In genomic region chr3:9932843-9933560, GRCh38 we compare ENCODE assay signal across 1 cellular context.
A peak's percentile ranks its signal among the peaks of the same experiment; 100 is the strongest.
TF ChIP-seq lines count a peak whose summit lies in the region.

No MANE protein-coding gene starts in this region.

TF ChIP-seq in K562, 482 proteins besides CTCF, POLR2A, EP300 and RAD21 (continued from another document and continues in another):
- TF ChIP-seq WHSC1 (IDR thresholded peaks at IDR 0.05; ENCODE audit: low read length) (no peak), ZFP1 (CRISPR knock-in tag; IDR thresholded peaks at IDR 0.05) (no peak), TAF9B (IDR thresholded peaks at IDR 0.05; ENCODE audit: partially characterized antibody) (no peak), STAT5A (IDR thresholded peaks at IDR 0.05; ENCODE audit: borderline replicate concordance, low read length) (no peak), SMARCE1 (IDR thresholded peaks at IDR 0.05) (0 out of 2 replicates have a peak, but pooled peaks have one; percentile 15), MAFG (tag; conservative IDR thresholded peaks at IDR 0.05) (no peak), SMAD3 (CRISPR knock-in tag; conservative IDR thresholded peaks at IDR 0.05) (0 out of 2 replicates have a peak, but pooled peaks have one; percentile 41), BRF1 (IDR thresholded peaks at IDR 0.05; ENCODE audit: borderline replicate concordance, extremely low read depth, insufficient read length) (no peak), CHD4 (IDR thresholded peaks at IDR 0.05; ENCODE audit: insufficient read depth, insufficient replicate concordance, low read depth, low read length, poor library complexity, severe bottlenecking) (no peak), ZNF232 (CRISPR knock-in tag; IDR thresholded peaks at IDR 0.05) (peak; percentile 78), NUFIP1 (IDR thresholded peaks at IDR 0.05; ENCODE audit: partially characterized antibody) (no peak), CREB3L1 (IDR thresholded peaks at IDR 0.05; ENCODE audit: borderline replicate concordance, low read depth) (peak; percentile 90; the same call in 1 of the 2 replicates), MITF (IDR thresholded peaks at IDR 0.05) (peak; percentile 23; the same call in 1 of the 2 replicates), ZNF133 (CRISPR knock-in tag; IDR thresholded peaks at IDR 0.05) (no peak), STAT6 (CRISPR knock-in tag; IDR thresholded peaks at IDR 0.05) (peak; percentile 90; the same call in 1 of the 2 replicates), ZNF140 (CRISPR knock-in tag; IDR thresholded peaks at IDR 0.05) (no peak), RNF2 (IDR thresholded peaks at IDR 0.05) (peak; percentile 52; the same call in 1 of the 2 replicates), FOXK2 (conservative IDR thresholded peaks at IDR 0.05 in 1 of 2, IDR thresholded peaks at IDR 0.05 in 1 of 2; ENCODE audit: low read depth in 2 of 2) (no peak; a peak in 1 of 4 replicates), SPI1 (IDR thresholded peaks at IDR 0.05; ENCODE audit: borderline replicate concordance, low read depth, low read length) (no peak), ZNF384 (IDR thresholded peaks at IDR 0.05; ENCODE audit: low read depth, low read length) (no peak), ZNF12 (CRISPR knock-in tag; IDR thresholded peaks at IDR 0.05) (no peak; the same call in 1 of the 2 replicates), ZBTB43 (CRISPR knock-in tag; IDR thresholded peaks at IDR 0.05) (0 out of 2 replicates have a peak, but pooled peaks have one; percentile 54), L3MBTL2 (IDR thresholded peaks at IDR 0.05) (peak; percentile 94), MCM7 (IDR thresholded peaks at IDR 0.05) (no peak), CBX3 (IDR thresholded peaks at IDR 0.05; ENCODE audit: borderline replicate concordance in 1 of 2, low read length in 2 of 2) (no peak; a peak in 2 of 3 replicates), ERF (CRISPR knock-in tag; IDR thresholded peaks at IDR 0.05) (peak; percentile 82; the same call in 1 of the 2 replicates), ZBTB49 (CRISPR knock-in tag; IDR thresholded peaks at IDR 0.05; ENCODE audit: borderline replicate concordance) (no peak), PRPF4 (IDR thresholded peaks at IDR 0.05; ENCODE audit: insufficient read depth, low read depth, low read length, poor library complexity, severe bottlenecking) (peak; percentile 50), CHD7 (IDR thresholded peaks at IDR 0.05; ENCODE audit: low read depth, low read length) (no peak), SIN3A (IDR thresholded peaks at IDR 0.05; ENCODE audit: borderline replicate concordance in 2 of 2, control insufficient read depth in 1 of 2, low read depth in 2 of 2, low read length in 2 of 2) (0 out of 4 replicates have a peak, but pooled peaks of 1 of the 2 experiments have one; percentile 5), PREB (CRISPR knock-in tag; IDR thresholded peaks at IDR 0.05) (no peak), FUS (optimal IDR thresholded peaks at IDR 0.05; ENCODE audit: low read depth, low read length) (peak; percentile 32), YBX1 (IDR thresholded peaks at IDR 0.05) (no peak), GTF2F1 (IDR thresholded peaks at IDR 0.05; ENCODE audit: low read depth, low read length) (peak; percentile 76; the same call in 1 of the 2 replicates), STAT5B (CRISPR knock-in tag; IDR thresholded peaks at IDR 0.05) (no peak), IRF9 (tag; IDR thresholded peaks at IDR 0.05) (no peak), NFIC (IDR thresholded peaks at IDR 0.05) (peak; percentile 96)
